ENCODE assay signal across 1 cellular context in genomic region chr1:225810579-225811538, GRCh38.
A peak's percentile ranks its signal among the peaks of the same experiment; 100 is the strongest.
TF ChIP-seq lines count a peak whose summit lies in the region.

No MANE protein-coding gene starts in this region.

TF ChIP-seq in HEK293, 187 proteins besides CTCF, POLR2A, EP300 and RAD21 (continued from another document):
- TF ChIP-seq ZNF184 (tag by site-specific recombination; IDR thresholded peaks at IDR 0.05): 0 out of 2 replicates have a peak, but pooled peaks have one; percentile 8
- peak; percentile 43; the same call in 1 of the 2 replicates for TF ChIP-seq ZBTB21 (tag by site-specific recombination; IDR thresholded peaks at IDR 0.05)
- peak; percentile 53 for TF ChIP-seq SCRT2 (tag by site-specific recombination; IDR thresholded peaks at IDR 0.05)
- peak; percentile 63 for TF ChIP-seq ZNF398 (tag by site-specific recombination; IDR thresholded peaks at IDR 0.05)
- TF ChIP-seq ZNF394 (tag by site-specific recombination; IDR thresholded peaks at IDR 0.05; ENCODE audit: borderline replicate concordance): 0 out of 2 replicates have a peak, but pooled peaks have one; percentile 9
- peak; percentile 55 for TF ChIP-seq FEZF1 (tag by site-specific recombination; IDR thresholded peaks at IDR 0.05)
- TF ChIP-seq PRDM10 (tag by site-specific recombination; IDR thresholded peaks at IDR 0.05): peak; percentile 87
- TF ChIP-seq SP7 (tag by site-specific recombination; IDR thresholded peaks at IDR 0.05): 0 out of 2 replicates have a peak, but pooled peaks have one; percentile 8
- 0 out of 2 replicates have a peak, but pooled peaks have one; percentile 13 for TF ChIP-seq ZNF366 (tag by site-specific recombination; conservative IDR thresholded peaks at IDR 0.05)
- 0 out of 2 replicates have a peak, but pooled peaks have one; percentile 8 for TF ChIP-seq YY2 (tag by site-specific recombination; IDR thresholded peaks at IDR 0.05)
- TF ChIP-seq ZXDB (tag by site-specific recombination; IDR thresholded peaks at IDR 0.05): peak; percentile 1; the same call in 1 of the 2 replicates
- TF ChIP-seq PRDM2 (tag by site-specific recombination; IDR thresholded peaks at IDR 0.05; ENCODE audit: borderline replicate concordance): 0 out of 2 replicates have a peak, but pooled peaks have one; percentile 42
- 0 out of 2 replicates have a peak, but pooled peaks have one; percentile 62 for TF ChIP-seq ZNF341 (tag by site-specific recombination; IDR thresholded peaks at IDR 0.05; ENCODE audit: low read depth)
- TF ChIP-seq ZNF639 (tag by site-specific recombination; IDR thresholded peaks at IDR 0.05): 0 out of 2 replicates have a peak, but pooled peaks have one; percentile 24
- TF ChIP-seq ZFHX2 (tag by site-specific recombination; conservative IDR thresholded peaks at IDR 0.05): 0 out of 2 replicates have a peak, but pooled peaks have one; percentile 5
- peak; percentile 43; the same call in 1 of the 2 replicates for TF ChIP-seq ZNF391 (tag by site-specific recombination; IDR thresholded peaks at IDR 0.05; ENCODE audit: borderline replicate concordance, low read depth)
- peak; percentile 90 for TF ChIP-seq GLIS1 (tag by site-specific recombination; IDR thresholded peaks at IDR 0.05)
- TF ChIP-seq ZNF692 (tag by site-specific recombination; IDR thresholded peaks at IDR 0.05): peak; percentile 56; the same call in 1 of the 2 replicates
- TF ChIP-seq ZEB2 (tag by site-specific recombination; IDR thresholded peaks at IDR 0.05): peak; percentile 14; the same call in 1 of the 2 replicates
- peak; percentile 73 for TF ChIP-seq GLIS2 (tag by site-specific recombination; IDR thresholded peaks at IDR 0.05)
- TF ChIP-seq ZIC2 (tag by site-specific recombination; IDR thresholded peaks at IDR 0.05): 0 out of 2 replicates have a peak, but pooled peaks have one; percentile 3
- TF ChIP-seq SP2 (tag by site-specific recombination; IDR thresholded peaks at IDR 0.05): 0 out of 2 replicates have a peak, but pooled peaks have one; percentile 9
TF ChIP-seq in HEK293: peak in this region for 24; not testable (repeated sequence) for 163.
